Comparison of ENCODE assay signal across 3 cellular contexts in genomic region chr18:61082976-61083630, GRCh38.
"Had no signal": no experiment of that assay in that cellular context is flagged by ENCODE, and none has a peak within 500 bp of the region (broad histone marks: within the 10 kb centered on the region; RNA-seq: fewer than 3 reads in every experiment).

No MANE protein-coding gene starts in this region.

- H3K4me3 ChIP-seq: GM12878 had no signal

- DNase-seq: GDM1, GF-D8 had no signal

- ATAC-seq: GM12878 had no signal
